In the genomic region with DNA sequence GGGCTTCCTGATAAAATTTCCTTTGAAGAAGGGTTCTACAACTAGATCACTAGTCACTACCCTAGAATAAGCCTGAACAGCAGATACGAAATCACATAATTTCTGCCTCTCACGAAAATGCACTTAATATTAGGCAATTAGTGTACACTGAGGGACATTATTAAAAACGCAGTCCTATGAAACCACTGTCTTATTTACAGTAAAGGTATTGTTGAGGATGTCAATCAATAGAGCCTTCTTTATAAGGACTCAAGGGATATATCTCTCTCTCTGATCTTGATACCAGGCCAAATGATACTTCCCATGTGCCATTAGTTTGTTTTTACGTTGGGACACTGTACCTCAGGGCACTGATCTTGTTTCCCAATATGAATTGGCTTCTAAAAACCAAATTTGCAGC, we compare ENCODE assay signal across 28 cellular contexts.
"Had no signal": no experiment of that assay in that cellular context is flagged by ENCODE, and none has a peak within 500 bp of the region (broad histone marks: within the 10 kb centered on the region; RNA-seq: fewer than 3 reads in every experiment).

No MANE protein-coding gene starts in this region.

- H2AFZ ChIP-seq: parathyroid adenoma had no signal

- H3K36me3 ChIP-seq: ovary, right lobe of liver, thoracic aorta, thyroid gland, upper lobe of left lung, vagina had no signal

- H3K9me3 Mint-ChIP-seq: natural killer cell treated with Interleukin-12 subunit alpha and Interleukin-12 subunit beta and Interleukin-15 and Interleukin-18, amount 100 ng/mL, for 72 hours; neural crest cell; stimulated activated effector memory CD8-positive, alpha-beta T cell treated with anti-CD3 and anti-CD28 coated beads, Interleukin-12 subunit alpha, Interleukin-12 subunit beta, amount 100 ng/mL, for 72 hours; stimulated activated naive B cell treated with anti-CD40 and anti-IgM and Interleukin-4, amounts not matched to agents 10 μg/mL and 1 μg/mL and 100 μg/mL, for 72 hours; stimulated activated naive CD8-positive, alpha-beta T cell treated with anti-CD3 and anti-CD28 coated beads, Interleukin-15, Interleukin-2, amounts not matched to agents 100 ng/mL and 50 ng/mL, for 24 hours had no signal

- H3K4me1 Mint-ChIP-seq: nephron progenitor cell; neural crest cell; stimulated activated effector memory CD8-positive, alpha-beta T cell treated with anti-CD3 and anti-CD28 coated beads, Interleukin-12 subunit alpha, Interleukin-12 subunit beta, amount 100 ng/mL, for 72 hours; stimulated activated naive B cell treated with anti-CD40 and anti-IgM and Interleukin-4, amounts not matched to agents 10 μg/mL and 1 μg/mL and 100 μg/mL, for 72 hours had no signal

- H3K27me3 Mint-ChIP-seq: natural killer cell treated with Interleukin-12 subunit alpha and Interleukin-12 subunit beta and Interleukin-15 and Interleukin-18, amount 100 ng/mL, for 72 hours; progenitor cell of endocrine pancreas; stimulated activated naive B cell treated with anti-CD40 and anti-IgM and Interleukin-4, amounts not matched to agents 10 μg/mL and 1 μg/mL and 100 μg/mL, for 72 hours; stimulated activated naive CD8-positive, alpha-beta T cell treated with anti-CD3 and anti-CD28 coated beads, Interleukin-15, Interleukin-2, amounts not matched to agents 100 ng/mL and 50 ng/mL, for 24 hours had no signal

- H3K4me3 Mint-ChIP-seq: natural killer cell treated with Interleukin-12 subunit alpha and Interleukin-12 subunit beta and Interleukin-15 and Interleukin-18, amount 100 ng/mL, for 72 hours; nephron progenitor cell; neural crest cell; stimulated activated effector memory CD8-positive, alpha-beta T cell treated with anti-CD3 and anti-CD28 coated beads, Interleukin-12 subunit alpha, Interleukin-12 subunit beta, amount 100 ng/mL, for 72 hours; stimulated activated naive B cell treated with anti-CD40 and anti-IgM and Interleukin-4, amounts not matched to agents 10 μg/mL and 1 μg/mL and 100 μg/mL, for 72 hours; stimulated activated naive CD8-positive, alpha-beta T cell treated with anti-CD3 and anti-CD28 coated beads, Interleukin-15, Interleukin-2, amounts not matched to agents 100 ng/mL and 50 ng/mL, for 24 hours had no signal

- H3K27ac Mint-ChIP-seq: natural killer cell treated with Interleukin-12 subunit alpha and Interleukin-12 subunit beta and Interleukin-15 and Interleukin-18, amount 100 ng/mL, for 72 hours; nephron progenitor cell; progenitor cell of endocrine pancreas; stimulated activated effector memory CD8-positive, alpha-beta T cell treated with anti-CD3 and anti-CD28 coated beads, Interleukin-12 subunit alpha, Interleukin-12 subunit beta, amount 100 ng/mL, for 72 hours; stimulated activated naive B cell treated with anti-CD40 and anti-IgM and Interleukin-4, amounts not matched to agents 10 μg/mL and 1 μg/mL and 100 μg/mL, for 72 hours; stimulated activated naive CD8-positive, alpha-beta T cell treated with anti-CD3 and anti-CD28 coated beads, Interleukin-15, Interleukin-2, amounts not matched to agents 100 ng/mL and 50 ng/mL, for 24 hours had no signal

- H3K27me3 ChIP-seq: ovary, right lobe of liver, sigmoid colon, stomach, thyroid gland, tibial nerve, upper lobe of left lung, vagina had no signal

- H3K9ac ChIP-seq: parathyroid adenoma had no signal

- H3K27ac ChIP-seq: ovary, parathyroid adenoma, psoas muscle, right lobe of liver, sigmoid colon, stomach, thoracic aorta, thyroid gland, tibial nerve, upper lobe of left lung, vagina had no signal

- H3K36me3 Mint-ChIP-seq: natural killer cell treated with Interleukin-12 subunit alpha and Interleukin-12 subunit beta and Interleukin-15 and Interleukin-18, amount 100 ng/mL, for 72 hours had no signal

- ATAC-seq: natural killer cell treated with Interleukin-12 subunit alpha and Interleukin-12 subunit beta and Interleukin-15 and Interleukin-18, amount 100 ng/mL, for 72 hours; psoas muscle; right cardiac atrium; stimulated activated effector memory CD8-positive, alpha-beta T cell treated with anti-CD3 and anti-CD28 coated beads, Interleukin-12 subunit alpha, Interleukin-12 subunit beta, amount 100 ng/mL, for 72 hours; stimulated activated naive B cell treated with anti-CD40 and anti-IgM and Interleukin-4, amounts not matched to agents 10 μg/mL and 1 μg/mL and 100 μg/mL, for 72 hours had no signal

- H3K4me3 ChIP-seq: ovary, psoas muscle, right lobe of liver, sigmoid colon, stomach, thoracic aorta, thyroid gland, tibial nerve, upper lobe of left lung, vagina had no signal

- H3K9me3 ChIP-seq: ovary, psoas muscle, right lobe of liver, sigmoid colon, stomach, thoracic aorta, thyroid gland, upper lobe of left lung, vagina had no signal

- DNase-seq: nephron progenitor cell; occipital lobe; ovary; posterior cingulate gyrus; psoas muscle; right cardiac atrium; right lobe of liver; sigmoid colon; small intestine; stimulated activated CD4-positive, alpha-beta T cell treated with anti-CD3 and anti-CD28 coated beads, Interleukin-15, amount 100 ng/mL, for 24 hours; stimulated activated CD4-positive, alpha-beta T cell treated with anti-CD3 and anti-CD28 coated beads, Interleukin-2, amount 100 ng/mL, for 24 hours; stimulated activated CD4-positive, alpha-beta T cell treated with anti-CD3 and anti-CD28 coated beads, Interleukin-2, amount 100 ng/mL, for 48 hours; stimulated activated CD4-positive, alpha-beta T cell treated with anti-CD3 and anti-CD28 coated beads, Interleukin-4, amount 100 ng/mL, for 24 hours; stimulated activated naive B cell treated with anti-CD40 and anti-IgM and Interleukin-4, amounts not matched to agents 10 μg/mL and 1 μg/mL and 100 μg/mL, for 72 hours; stimulated activated naive CD4-positive, alpha-beta T cell treated with Interleukin-2 at 50 U/mL for 16 hours; stomach; thyroid gland; upper lobe of left lung had no signal

- FAIRE-seq: small intestine, urothelium cell line had no signal

- H3K4me1 ChIP-seq: parathyroid adenoma, psoas muscle, right lobe of liver, sigmoid colon, stomach, thyroid gland, tibial nerve, upper lobe of left lung, vagina had no signal
